In genomic region chr17:83051423-83052240, GRCh38 we compare ENCODE assay signal across 8 cellular contexts. TPM values are rescaled to one million over a fixed set of nuclear protein-coding genes. Genes with fewer than 3 reads are reported as not detected.
DNase-seq lines count a peak whose midpoint lies in the region; ATAC-seq and TF ChIP-seq lines count a peak whose summit lies in the region.

No MANE protein-coding gene starts in this region.

- DNase-seq in GM23248 = peak; percentile 99
- DNase-seq in Kasumi-1 (lab: John Stamatoyannopoulos, UW) = peak; percentile 100
- DNase-seq in RPMI8226 = peak; percentile 97
- peak; percentile 97 for DNase-seq in activated T-helper 9 cell treated with anti-CD3 and anti-CD28 coated beads, Interleukin-2, amount 50 U/mL, for 16 hours (ENCODE audit: low read depth)
- peak; percentile 97 for DNase-seq in fibroblast of pulmonary artery (ENCODE audit: low read depth)
- peak; percentile 98 for DNase-seq in stimulated activated naive CD8-positive, alpha-beta T cell treated with anti-CD3 and anti-CD28 coated beads, Interleukin-15, Interleukin-2, amounts not matched to agents 100 U/mL and 50 U/mL, for 24 hours

- H3K27me3 ChIP-seq in DOHH2 (ENCODE audit: control insufficient read depth, low read length) = no peaks in the 10 kb centered on the region
- no peaks in the 10 kb centered on the region for H3K27me3 ChIP-seq in GM23248 (replicated peaks; ENCODE audit: insufficient read depth)

- no peaks in the 10 kb centered on the region for H3K9me2 ChIP-seq in DOHH2 (replicated peaks; ENCODE audit: control insufficient read depth, low read length)
- H3K9me2 ChIP-seq in GM23248 (ENCODE audit: insufficient read depth) = no peaks in the 10 kb centered on the region

- H3K27ac ChIP-seq in DOHH2 (ENCODE audit: low read depth, low read length) (peak overlapping the region; percentile 86), GM23248 (peak overlapping the region; percentile 61)

- H2AFZ ChIP-seq in GM23248 = peak overlapping the region; percentile 90

- ATAC-seq in stimulated activated naive CD8-positive, alpha-beta T cell treated with anti-CD3 and anti-CD28 coated beads, Interleukin-15, Interleukin-2, amounts not matched to agents 100 U/mL and 50 U/mL, for 24 hours = peak; percentile 94

- WGBS in GM23248 (ENCODE audit: low coverage in 1 of 2, low lambda C conversion rate in 2 of 2, missing lambda C conversion rate in 2 of 2), 2 experiments = 2% methylated on average over 55 to 67 of the region's 93 CpGs

- in situ Hi-C loops in GM23248 (cut with MboI) = no loop called here

- H3K9me3 ChIP-seq in DOHH2 (ENCODE audit: control insufficient read depth, insufficient read depth, low read length) (peaks cover 5% of the 10 kb centered on the region; the same call in 1 of the 2 replicates), GM23248 (ENCODE audit: low read depth) (no peaks in the 10 kb centered on the region)

- H3K9me3 Mint-ChIP-seq in nephron = peaks cover 7% of the 10 kb centered on the region

- H3K4me3 ChIP-seq in DOHH2 (ENCODE audit: low read length) (peak overlapping the region; percentile 86), GM23248 (peak overlapping the region; percentile 75), fibroblast of pulmonary artery (replicated peaks; ENCODE audit: low read depth, low read length) (peak overlapping the region; percentile 63)

- H3F3A ChIP-seq in DOHH2 (ENCODE audit: control insufficient read depth, insufficient read depth) = peaks cover 20% of the 10 kb centered on the region
- peaks cover 30% of the 10 kb centered on the region for H3F3A ChIP-seq in GM23248 (ENCODE audit: insufficient read depth)

- H3K4me3 Mint-ChIP-seq in nephron = peak overlapping the region; percentile 85 to 95 (median 86)

- H3K9ac ChIP-seq in GM23248 = peak overlapping the region; percentile 81

- H4K20me1 ChIP-seq in DOHH2 (ENCODE audit: control insufficient read depth, insufficient read depth, low read depth, low read length) = no peaks in the 10 kb centered on the region
- H4K20me1 ChIP-seq in GM23248 (ENCODE audit: insufficient read depth) = no peaks in the 10 kb centered on the region

- H3K36me3 Mint-ChIP-seq in nephron (ENCODE audit: low read depth) = peaks cover 20% of the 10 kb centered on the region

- H3K36me3 ChIP-seq in DOHH2 (ENCODE audit: control insufficient read depth, low read length) (peaks cover 19% of the 10 kb centered on the region), GM23248 (ENCODE audit: low read depth) (0 out of 2 replicates have a peak, but pooled peaks cover 3% of the 10 kb centered on the region)

- H3K27ac Mint-ChIP-seq in nephron = peak overlapping the region in 2 of 3 experiments; percentile 87 to 90

- peaks cover 64% of the 10 kb centered on the region for H3K4me1 ChIP-seq in DOHH2 (ENCODE audit: control insufficient read depth, low read length)
- peaks cover 32% of the 10 kb centered on the region for H3K4me1 ChIP-seq in GM23248 (ENCODE audit: insufficient read depth)

- peaks cover 20% of the 10 kb centered on the region for H3K4me1 Mint-ChIP-seq in nephron

- H3K79me2 ChIP-seq in DOHH2 (ENCODE audit: control insufficient read depth, low read length) (peaks cover 3% of the 10 kb centered on the region; the same call in 1 of the 2 replicates), GM23248 (ENCODE audit: insufficient read depth) (peaks cover 6% of the 10 kb centered on the region; the same call in 1 of the 2 replicates)

- TF ChIP-seq CTCF in DOHH2 (IDR thresholded peaks at IDR 0.05; ENCODE audit: low read depth, low read length, poor library complexity, severe bottlenecking) = no peak
- TF ChIP-seq CTCF in fibroblast of pulmonary artery (IDR thresholded peaks at IDR 0.05; ENCODE audit: low read length, missing control alignments) = no peak
- TF ChIP-seq CTCF in nephron (IDR thresholded peaks at IDR 0.05; ENCODE audit: unreplicated experiment in 3 of 3) = no peak

- peak overlapping the region; percentile 88 for H3K4me2 ChIP-seq in DOHH2 (ENCODE audit: low read length)
- H3K4me2 ChIP-seq in GM23248 (ENCODE audit: unreplicated experiment) = peak overlapping the region; percentile 66

- no peaks in the 10 kb centered on the region for H3K27me3 Mint-ChIP-seq in nephron (ENCODE audit: low read depth)

RNA-seq across cellular contexts. Expression of gene METRNL, which starts 27.8 kb away (rescaled TPM):
- total RNA-seq in GM23248 (2014; rRNA removed; shearing (Covaris generic)) = 305 and 319 TPM in 2 replicates
- 26.5 and 28.4 TPM in 2 replicates for polyA plus RNA-seq in GM23248 (2016; fragmentation: Nextera tagmentation; extraction: Ambion mirVana)

Comparison
In these comparisons a context has a peak if more than half of its experiments do, and no peak if none do; other contexts are left out.
1. Peak in every context shown above with its lines: DNase-seq, ATAC-seq, H3K4me3 ChIP-seq and H3K27ac ChIP-seq.